Comparison of ENCODE assay signal across 11 cellular contexts in genomic region chr17:18771056-18771455, GRCh38. TPM values are rescaled to one million over a fixed set of nuclear protein-coding genes. Genes with fewer than 3 reads are reported as not detected.
"Had no signal": no experiment of that assay in that cellular context is flagged by ENCODE, and none has a peak within 500 bp of the region (broad histone marks: within the 10 kb centered on the region; RNA-seq: fewer than 3 reads in every experiment).

No MANE protein-coding gene starts in this region.

RNA-seq across cellular contexts. Expression of gene FBXW10, which starts 27.2 kb away (rescaled TPM):
- total RNA-seq: endodermal cell, endothelial cell of umbilical vein, epithelial cell of proximal tubule, hepatocyte, kidney epithelial cell, left ventricle myocardium superior, mononuclear cell, natural killer cell, right atrium auricular region, sciatic nerve, suprapubic skin had no signal
